12 cellular contexts compared by ENCODE assay signal in genomic region chr6:165573671-165574070, GRCh38.
DNase-seq lines count a peak whose midpoint lies in the region; ATAC-seq, FAIRE-seq and TF ChIP-seq lines count a peak whose summit lies in the region.
"Had no signal": no experiment of that assay in that cellular context is flagged by ENCODE, and none has a peak within 500 bp of the region (broad histone marks: within the 10 kb centered on the region; RNA-seq: fewer than 3 reads in every experiment).

No MANE protein-coding gene starts in this region.

- H3K4me2 ChIP-seq in astrocyte (ENCODE audit: low read length) = peak overlapping the region; percentile 30

- peaks cover 14% of the 10 kb centered on the region for H3K4me1 Mint-ChIP-seq in astrocyte (ENCODE audit: low read depth, unreplicated experiment)
- H3K4me1 Mint-ChIP-seq: activated naive CD8-positive, alpha-beta T cell treated with anti-CD3 and anti-CD28 coated beads for 36 hours; CD14-positive monocyte had no signal

- no peaks in the 10 kb centered on the region for H3K36me3 Mint-ChIP-seq in astrocyte (ENCODE audit: low read depth, unreplicated experiment)
- H3K36me3 Mint-ChIP-seq: activated naive CD8-positive, alpha-beta T cell treated with anti-CD3 and anti-CD28 coated beads for 36 hours; CD14-positive monocyte had no signal

- TF ChIP-seq CTCF in astrocyte (IDR thresholded peaks at IDR 0.05; ENCODE audit: insufficient read depth, low read depth, low read length) (no peak), left ventricle myocardium inferior (IDR thresholded peaks at IDR 0.05; ENCODE audit: borderline replicate concordance) (no peak)

- ATAC-seq in GM19452 (IDR thresholded peaks at IDR 0.05; ENCODE audit: unreplicated experiment) = no peak

- no peak for DNase-seq in H54 (ENCODE audit: insufficient read length, low spot score)
- DNase-seq in astrocyte (ENCODE audit: low read depth) = peak; percentile 61
- DNase-seq in left ventricle myocardium inferior = peak; percentile 52
- DNase-seq in renal cortical epithelial cell (ENCODE audit: low read depth) = peak; percentile 66
- no peak for DNase-seq in NCI-H82 (lab: John Stamatoyannopoulos, UW)
- DNase-seq in NK-92 treated with Interleukin-12 subunit alpha and Interleukin-12 subunit beta, amount 100 ng/mL, for 24 hours (lab: John Stamatoyannopoulos, UW) = no peak
- DNase-seq in NCI-H510A (lab: John Stamatoyannopoulos, UW) = no peak
- DNase-seq: activated naive CD8-positive, alpha-beta T cell treated with anti-CD3 and anti-CD28 coated beads for 36 hours; NCI-H774 had no signal

- H3K27ac ChIP-seq in astrocyte (ENCODE audit: low read depth, low read length) (peak overlapping the region; percentile 80), left ventricle myocardium inferior (replicated peaks) (peak overlapping the region; percentile 56)

- no peaks in the 10 kb centered on the region for H3K27me3 ChIP-seq in astrocyte (ENCODE audit: insufficient read depth, low read length)
- no peaks in the 10 kb centered on the region for H3K27me3 ChIP-seq in left ventricle myocardium inferior (ENCODE audit: low read depth)

- H3K4me3 ChIP-seq in astrocyte (ENCODE audit: insufficient read depth, low read depth, low read length) (no peak overlapping the region), left ventricle myocardium inferior (no peak overlapping the region)

- H3K9me3 ChIP-seq in astrocyte (ENCODE audit: insufficient read depth, low read depth, low read length) (no peaks in the 10 kb centered on the region), left ventricle myocardium inferior (replicated peaks) (no peaks in the 10 kb centered on the region)

- no peaks in the 10 kb centered on the region for H3K79me2 ChIP-seq in astrocyte (ENCODE audit: insufficient read depth, low read length)

- intact Hi-C loops in left ventricle myocardium inferior (cut with micrococcal nuclease) = no loop called here

- peak overlapping the region; percentile 27 for H3K9ac ChIP-seq in astrocyte (ENCODE audit: low read length)

- no peak overlapping the region for H3K27ac Mint-ChIP-seq in astrocyte (ENCODE audit: unreplicated experiment)
- H3K27ac Mint-ChIP-seq: activated naive CD8-positive, alpha-beta T cell treated with anti-CD3 and anti-CD28 coated beads for 36 hours; CD14-positive monocyte; stimulated activated naive CD8-positive, alpha-beta T cell treated with anti-CD3 and anti-CD28 coated beads, Interleukin-15, Interleukin-2, amounts not matched to agents 100 ng/mL and 50 ng/mL, for 24 hours had no signal

- H3K36me3 ChIP-seq in astrocyte (ENCODE audit: insufficient read depth, low read length) (no peaks in the 10 kb centered on the region), left ventricle myocardium inferior (no peaks in the 10 kb centered on the region)

- no peaks in the 10 kb centered on the region for H4K20me1 ChIP-seq in astrocyte (ENCODE audit: insufficient read depth, low read length)

- no peak overlapping the region for H3K4me3 Mint-ChIP-seq in astrocyte (ENCODE audit: unreplicated experiment)
- H3K4me3 Mint-ChIP-seq: activated naive CD8-positive, alpha-beta T cell treated with anti-CD3 and anti-CD28 coated beads for 36 hours; CD14-positive monocyte; stimulated activated naive CD8-positive, alpha-beta T cell treated with anti-CD3 and anti-CD28 coated beads, Interleukin-15, Interleukin-2, amounts not matched to agents 100 ng/mL and 50 ng/mL, for 24 hours had no signal

- H3K9me3 Mint-ChIP-seq in astrocyte (ENCODE audit: unreplicated experiment) = no peaks in the 10 kb centered on the region
- H3K9me3 Mint-ChIP-seq: activated naive CD8-positive, alpha-beta T cell treated with anti-CD3 and anti-CD28 coated beads for 36 hours; stimulated activated naive CD8-positive, alpha-beta T cell treated with anti-CD3 and anti-CD28 coated beads, Interleukin-15, Interleukin-2, amounts not matched to agents 100 ng/mL and 50 ng/mL, for 24 hours had no signal

- no peaks in the 10 kb centered on the region for H3K27me3 Mint-ChIP-seq in astrocyte (ENCODE audit: low read depth, unreplicated experiment)
- H3K27me3 Mint-ChIP-seq: stimulated activated naive CD8-positive, alpha-beta T cell treated with anti-CD3 and anti-CD28 coated beads, Interleukin-15, Interleukin-2, amounts not matched to agents 100 ng/mL and 50 ng/mL, for 24 hours had no signal

- FAIRE-seq in H54 (lab: Jason Lieb, UNC) = peak; percentile 85
- no peak for FAIRE-seq in astrocyte (lab: Jason Lieb, UNC)

- no peak overlapping the region for H2AFZ ChIP-seq in astrocyte (ENCODE audit: low read depth, low read length)

- no peak for TF ChIP-seq POLR2A in H54 (IDR thresholded peaks at IDR 0.05; ENCODE audit: low read depth, low read length)

- H3K4me1 ChIP-seq in astrocyte (ENCODE audit: insufficient read depth, low read length) (peaks cover 42% of the 10 kb centered on the region), left ventricle myocardium inferior (peaks cover 51% of the 10 kb centered on the region)

Comparison
In these comparisons a context has a peak if more than half of its experiments do, and no peak if none do; other contexts are left out.
1. DNase-seq: peak in astrocyte (single experiment), left ventricle myocardium inferior (single experiment) and renal cortical epithelial cell (single experiment); none in H54 (single experiment), NCI-H82 (single experiment), NK-92 treated with Interleukin-12 subunit alpha and Interleukin-12 subunit beta, amount 100 ng/mL, for 24 hours (single experiment) and NCI-H510A (single experiment).